In the genomic region with DNA sequence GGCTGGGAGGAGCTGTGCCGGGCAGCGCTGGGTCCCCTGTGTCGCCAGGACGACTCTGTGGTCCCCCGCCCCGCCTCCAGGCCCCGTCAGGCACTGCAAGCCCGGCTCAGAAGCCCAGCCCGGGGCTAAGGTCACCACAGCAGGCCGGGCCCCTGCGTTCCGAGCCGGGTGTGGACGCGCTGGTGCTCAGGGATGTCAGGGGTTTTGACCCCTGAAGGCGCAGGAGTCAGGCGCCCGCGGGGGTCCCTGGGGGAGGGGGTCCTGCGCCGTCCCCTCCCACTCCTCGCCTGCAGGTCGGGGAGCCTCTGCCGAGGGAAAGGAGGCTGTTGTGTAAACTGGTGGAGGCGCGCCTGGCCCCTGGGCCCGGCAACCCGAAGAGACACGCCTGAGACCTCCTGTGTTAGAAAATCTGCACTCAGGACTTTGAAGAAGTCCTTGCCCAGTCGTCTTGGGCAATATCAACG, we compare ENCODE assay signal across 11 cellular contexts. TPM values are rescaled to one million over a fixed set of nuclear protein-coding genes. Genes with fewer than 3 reads are reported as not detected.
DNase-seq lines count a peak whose midpoint lies in the region; ATAC-seq and TF ChIP-seq lines count a peak whose summit lies in the region.
"Had no signal": no experiment of that assay in that cellular context is flagged by ENCODE, and none has a peak within 500 bp of the region (broad histone marks: within the 10 kb centered on the region; RNA-seq: fewer than 3 reads in every experiment).

No MANE protein-coding gene starts in this region.

- no peak overlapping the region for H4K5ac ChIP-seq in H9 (ENCODE audit: insufficient read length, low read depth, low read length)

- no peak overlapping the region for H3T11ph ChIP-seq in H9 (ENCODE audit: low read length)

- H3K23ac ChIP-seq in H9 (ENCODE audit: insufficient read length, low read depth, low read length), result no peak overlapping the region

- no peak overlapping the region for H3K9ac ChIP-seq in H9 (ENCODE audit: extremely low read depth, insufficient read length, low read length)
- no peak overlapping the region for H3K9ac ChIP-seq in iPS-18a (ENCODE audit: low read length)

- peak overlapping the region; percentile 68 to 86 for H3K4me3 Mint-ChIP-seq in H9
- no peak overlapping the region for H3K4me3 Mint-ChIP-seq in activated T-helper 1 cell treated with anti-CD3 and anti-CD28 coated beads, Interleukin-12 subunit alpha, Interleukin-12 subunit beta, Interleukin-2, Interleukin-4 antibody, amounts not matched to agents 30 ng/mL and 10 ng/mL and 1 ng/mL, durations not matched to agents 14 hours and 24 hours and 36 hours

- H3K27ac ChIP-seq in H9 (ENCODE audit: insufficient read length, low read depth, low read length), result no peak overlapping the region
- no peak overlapping the region for H3K27ac ChIP-seq in iPS-18a (ENCODE audit: low read length)
- H3K27ac ChIP-seq: RWPE1 had no signal

- no CpG with 5 or more reads among the region's 31 CpGs for WGBS in H9 (ENCODE audit: extremely low coverage, insufficient read length, low lambda C conversion rate)

- H2BK5ac ChIP-seq in H9 (ENCODE audit: insufficient read length, low read length), result no peak overlapping the region

- no peak overlapping the region for H3K14ac ChIP-seq in H9 (ENCODE audit: insufficient read depth, low read length)

- H3K4me3 ChIP-seq in iPS-18a (ENCODE audit: low read length), result peak overlapping the region; percentile 71

- H2BK120ac ChIP-seq in H9 (ENCODE audit: low read depth, low read length, poor library complexity, severe bottlenecking), result no peak overlapping the region

- no peak for ATAC-seq in HG02970 (IDR thresholded peaks at IDR 0.05; ENCODE audit: low FRiP score, unreplicated experiment)

- H3K4me1 ChIP-seq in H9 (ENCODE audit: insufficient read depth, low read length), result no peaks in the 10 kb centered on the region
- no peaks in the 10 kb centered on the region for H3K4me1 ChIP-seq in iPS-18a (ENCODE audit: control insufficient read depth, low read depth, low read length)

- peaks cover 23 to 34% of the 10 kb centered on the region in 2 experiments for H3K4me1 Mint-ChIP-seq in H9
- peaks cover 20% of the 10 kb centered on the region for H3K4me1 Mint-ChIP-seq in activated T-helper 1 cell treated with anti-CD3 and anti-CD28 coated beads, Interleukin-12 subunit alpha, Interleukin-12 subunit beta, Interleukin-2, Interleukin-4 antibody, amounts not matched to agents 30 ng/mL and 10 ng/mL and 1 ng/mL, durations not matched to agents 14 hours and 24 hours and 36 hours (ENCODE audit: low read depth)

- H3K36me3 Mint-ChIP-seq in H9 (ENCODE audit: insufficient read depth in 1 of 3, low read depth in 3 of 3), result no peaks in the 10 kb centered on the region
- H3K36me3 Mint-ChIP-seq in activated T-helper 1 cell treated with anti-CD3 and anti-CD28 coated beads, Interleukin-12 subunit alpha, Interleukin-12 subunit beta, Interleukin-2, Interleukin-4 antibody, amounts not matched to agents 30 ng/mL and 10 ng/mL and 1 ng/mL, durations not matched to agents 14 hours and 24 hours and 36 hours (ENCODE audit: low read depth), result peaks cover 6% of the 10 kb centered on the region

- no peak overlapping the region for H3K56ac ChIP-seq in H9 (ENCODE audit: insufficient read length, low read depth, low read length)

- H3K4me2 ChIP-seq in H9 (ENCODE audit: insufficient read depth, insufficient read length, low read length), result peak overlapping the region; percentile 92

- H2BK20ac ChIP-seq in H9 (ENCODE audit: low read depth, low read length, poor library complexity, severe bottlenecking), result no peak overlapping the region

- no peak overlapping the region for H3K18ac ChIP-seq in H9 (ENCODE audit: insufficient read length, low read depth, low read length)

- H3K79me2 ChIP-seq in H9 (ENCODE audit: insufficient read depth, low read length), result no peaks in the 10 kb centered on the region

- no peak overlapping the region for H2AK5ac ChIP-seq in H9 (ENCODE audit: insufficient read length, low read length)

- no peak overlapping the region for H3K27ac Mint-ChIP-seq in H9
- H3K27ac Mint-ChIP-seq in activated T-helper 1 cell treated with anti-CD3 and anti-CD28 coated beads, Interleukin-12 subunit alpha, Interleukin-12 subunit beta, Interleukin-2, Interleukin-4 antibody, amounts not matched to agents 30 ng/mL and 10 ng/mL and 1 ng/mL, durations not matched to agents 14 hours and 24 hours and 36 hours, result no peak overlapping the region

- no peaks in the 10 kb centered on the region for H4K20me1 ChIP-seq in H9 (ENCODE audit: control insufficient read depth, insufficient read depth, insufficient read length)

- peaks cover 5 to 9% of the 10 kb centered on the region in 2 experiments; a peak in 4 of 5 replicates for H3K9me3 Mint-ChIP-seq in H9
- H3K9me3 Mint-ChIP-seq in activated T-helper 1 cell treated with anti-CD3 and anti-CD28 coated beads, Interleukin-12 subunit alpha, Interleukin-12 subunit beta, Interleukin-2, Interleukin-4 antibody, amounts not matched to agents 30 ng/mL and 10 ng/mL and 1 ng/mL, durations not matched to agents 14 hours and 24 hours and 36 hours, result no peaks in the 10 kb centered on the region

- H2BK15ac ChIP-seq in H9 (ENCODE audit: low read depth, low read length), result no peak overlapping the region

- peaks cover 97% of the 10 kb centered on the region for H3K27me3 Mint-ChIP-seq in H9 (ENCODE audit: low read depth)
- H3K27me3 Mint-ChIP-seq in activated T-helper 1 cell treated with anti-CD3 and anti-CD28 coated beads, Interleukin-12 subunit alpha, Interleukin-12 subunit beta, Interleukin-2, Interleukin-4 antibody, amounts not matched to agents 30 ng/mL and 10 ng/mL and 1 ng/mL, durations not matched to agents 14 hours and 24 hours and 36 hours (ENCODE audit: insufficient read depth), result peaks cover 38% of the 10 kb centered on the region

- peaks cover 12% of the 10 kb centered on the region for H3K23me2 ChIP-seq in H9 (ENCODE audit: insufficient read length, low read depth, low read length, poor library complexity, severe bottlenecking)

- DNase-seq in H9, result peak; percentile 74
- DNase-seq in activated naive CD4-positive, alpha-beta T cell treated with anti-CD3 and anti-CD28 coated beads, Interleukin-2, amount 50 U/mL, for 16 hours, result peak; percentile 22
- peak; percentile 66 for DNase-seq in retina
- no peak for DNase-seq in HK-2 (ENCODE audit: unreplicated experiment)
- no peak for DNase-seq in DMS 273 (lab: John Stamatoyannopoulos, UW; ENCODE audit: unreplicated experiment)
- DNase-seq in activated T-helper 1 cell treated with anti-CD3 and anti-CD28 coated beads, Interleukin-12 subunit alpha, Interleukin-12 subunit beta, Interleukin-2, Interleukin-4 antibody, amounts not matched to agents 30 ng/mL and 10 ng/mL and 1 ng/mL, durations not matched to agents 14 hours and 24 hours and 36 hours (ENCODE audit: low spot score), result no peak
- DNase-seq: effector CD8-positive, alpha-beta T cell had no signal

- H2AFZ ChIP-seq in H9 (ENCODE audit: low read length), result no peak overlapping the region

- H3K79me1 ChIP-seq in H9 (ENCODE audit: insufficient read depth, low read depth, low read length, poor library complexity, severe bottlenecking), result no peaks in the 10 kb centered on the region

- H3K36me3 ChIP-seq in iPS-18a (ENCODE audit: control insufficient read depth, low read depth, low read length), result no peaks in the 10 kb centered on the region

- no peak overlapping the region for H3K4ac ChIP-seq in H9 (ENCODE audit: low read depth, low read length)

- peaks cover 20% of the 10 kb centered on the region; the same call in 1 of the 2 replicates for H3K27me3 ChIP-seq in H9 (ENCODE audit: insufficient read depth, low read length)
- H3K27me3 ChIP-seq in iPS-18a (ENCODE audit: control insufficient read depth, insufficient read depth, low read length), result peaks cover 68% of the 10 kb centered on the region

- H2BK12ac ChIP-seq in H9 (ENCODE audit: insufficient read length, low read depth, low read length), result no peak overlapping the region

- no peak overlapping the region for H4K91ac ChIP-seq in H9 (ENCODE audit: insufficient read length, low read depth, low read length)

- no peak overlapping the region for H4K8ac ChIP-seq in H9 (replicated peaks; ENCODE audit: insufficient read length, low read depth, low read length)

- intact Hi-C loops in activated T-helper 1 cell treated with anti-CD3 and anti-CD28 coated beads, Interleukin-12 subunit alpha, Interleukin-12 subunit beta, Interleukin-2, Interleukin-4 antibody, amounts not matched to agents 30 ng/mL and 10 ng/mL and 1 ng/mL, durations not matched to agents 14 hours and 24 hours and 36 hours (cut with micrococcal nuclease), result no loop called here

- H3K9me3 ChIP-seq in H9 (ENCODE audit: control insufficient read depth, low read depth, low read length) (no peaks in the 10 kb centered on the region), iPS-18a (ENCODE audit: control insufficient read depth, low read depth, low read length) (no peaks in the 10 kb centered on the region)

- TF ChIP-seq CTCF in H9 (conservative IDR thresholded peaks at IDR 0.05), result 0 out of 3 replicates have a peak, but pooled peaks have one; percentile 33

RNA-seq across cellular contexts. Expression of a gene that starts 23.7 kb away (rescaled TPM):
- total RNA-seq in H9 (2021), result 17.2 and 17.7 TPM in 2 replicates
- total RNA-seq in activated T-helper 1 cell treated with anti-CD3 and anti-CD28 coated beads, Interleukin-12 subunit alpha, Interleukin-12 subunit beta, Interleukin-2, Interleukin-4 antibody, amounts not matched to agents 30 ng/mL and 10 ng/mL and 1 ng/mL, durations not matched to agents 14 hours and 24 hours and 36 hours, result 0.78 and 1.0 TPM in 2 replicates

RNA-seq across cellular contexts. Expression of a gene that starts 38.6 kb away (rescaled TPM):
- total RNA-seq in H9 (2021), result 1.1 and 1.2 TPM in 2 replicates
- 0.20 TPM in 1 of 2 replicates, not detected in the other for total RNA-seq in activated T-helper 1 cell treated with anti-CD3 and anti-CD28 coated beads, Interleukin-12 subunit alpha, Interleukin-12 subunit beta, Interleukin-2, Interleukin-4 antibody, amounts not matched to agents 30 ng/mL and 10 ng/mL and 1 ng/mL, durations not matched to agents 14 hours and 24 hours and 36 hours
- total RNA-seq: urinary bladder had no signal

RNA-seq across cellular contexts. Expression of a gene that starts 39.7 kb away (rescaled TPM):
- 15.0 and 15.6 TPM in 2 replicates for total RNA-seq in H9 (2021)
- total RNA-seq in activated T-helper 1 cell treated with anti-CD3 and anti-CD28 coated beads, Interleukin-12 subunit alpha, Interleukin-12 subunit beta, Interleukin-2, Interleukin-4 antibody, amounts not matched to agents 30 ng/mL and 10 ng/mL and 1 ng/mL, durations not matched to agents 14 hours and 24 hours and 36 hours, result 52.1 and 56.5 TPM in 2 replicates

RNA-seq across cellular contexts. Expression of a gene that starts 54.2 kb away (rescaled TPM):
- total RNA-seq in H9 (2021), result 4.5 and 5.9 TPM in 2 replicates
- total RNA-seq in activated T-helper 1 cell treated with anti-CD3 and anti-CD28 coated beads, Interleukin-12 subunit alpha, Interleukin-12 subunit beta, Interleukin-2, Interleukin-4 antibody, amounts not matched to agents 30 ng/mL and 10 ng/mL and 1 ng/mL, durations not matched to agents 14 hours and 24 hours and 36 hours, result not detected in 2 replicates

Comparison
In these comparisons a context has a peak if more than half of its experiments do, and no peak if none do; other contexts are left out.
1. DNase-seq: peak in H9 (single experiment), activated naive CD4-positive, alpha-beta T cell treated with anti-CD3 and anti-CD28 coated beads, Interleukin-2, amount 50 U/mL, for 16 hours (single experiment) and retina (single experiment); none in HK-2 (single experiment), DMS 273 (single experiment) and activated T-helper 1 cell treated with anti-CD3 and anti-CD28 coated beads, Interleukin-12 subunit alpha, Interleukin-12 subunit beta, Interleukin-2, Interleukin-4 antibody, amounts not matched to agents 30 ng/mL and 10 ng/mL and 1 ng/mL, durations not matched to agents 14 hours and 24 hours and 36 hours (single experiment).